Comparison of ENCODE assay signal across 7 cellular contexts in genomic region chr6:33277663-33278391, GRCh38. TPM values are rescaled to one million over a fixed set of nuclear protein-coding genes. Genes with fewer than 3 reads are reported as not detected.
A peak's percentile ranks its signal among the peaks of the same experiment; 100 is the strongest.
DNase-seq lines count a peak whose midpoint lies in the region; ATAC-seq, FAIRE-seq and TF ChIP-seq lines count a peak whose summit lies in the region.

No MANE protein-coding gene starts in this region.

- peak; percentile 30 for DNase-seq in NCI-H69 (lab: John Stamatoyannopoulos, UW)
- peak in 1 of 4 donors; percentile 20 for DNase-seq in body of pancreas
- DNase-seq in keratinocyte (ENCODE audit: low read depth, low spot score): no peak
- DNase-seq in stomach: no peak

- H4K20me1 ChIP-seq in keratinocyte (ENCODE audit: control insufficient read depth, extremely low read depth, insufficient read depth, low read length): peaks cover 36% of the 10 kb centered on the region

- TF ChIP-seq CTCF in body of pancreas (IDR thresholded peaks at IDR 0.05) (peak in 1 of 7 experiments; percentile 7), keratinocyte (optimal IDR thresholded peaks at IDR 0.05 in 1 of 3, IDR thresholded peaks at IDR 0.05 in 1 of 3, conservative IDR thresholded peaks at IDR 0.05 in 1 of 3; ENCODE audit: extremely low read depth in 1 of 3, insufficient read depth in 2 of 3, low read length in 3 of 3) (peak in 1 of 3 experiments; percentile 14), stomach (IDR thresholded peaks at IDR 0.05) (no peak)

- no peak overlapping the region for H2AFZ ChIP-seq in keratinocyte (ENCODE audit: control insufficient read depth, low read length)

- 57 to 82% methylated on average over 19 to 36 of the region's 39 CpGs for WGBS in body of pancreas, 2 donors
- 33 to 49% (median 44%) methylated on average over 15 to 39 of the region's 39 CpGs for WGBS in stomach, 5 donors

- dilution Hi-C loops in keratinocyte (cut with MboI; ENCODE audit: extremely low pct_ligation_motif_present, low sequenced_read_pairs): no loop called here

- H3K4me1 ChIP-seq in body of pancreas (peaks cover 48% of the 10 kb centered on the region), keratinocyte (ENCODE audit: control insufficient read depth, extremely low read depth, insufficient read depth, low read length) (peaks cover 31% of the 10 kb centered on the region), stomach (peaks cover 52 to 76% (median 67%) of the 10 kb centered on the region in 4 donors)

- TF ChIP-seq EP300 in stomach (IDR thresholded peaks at IDR 0.05): no peak

- H3K36me3 ChIP-seq in body of pancreas (replicated peaks in 1 of 2; ENCODE audit: insufficient read depth in 1 of 2, low read depth in 2 of 2) (peaks cover 0 to 13% of the 10 kb centered on the region in 2 donors), keratinocyte (ENCODE audit: control insufficient read depth in 2 of 2, extremely low read depth in 1 of 2, insufficient read depth in 2 of 2, low read length in 2 of 2) (peaks cover 38 to 52% of the 10 kb centered on the region in 2 experiments), stomach (peaks cover 45 to 82% (median 79%) of the 10 kb centered on the region in 4 donors)

- peaks cover 2% of the 10 kb centered on the region for H3K9me1 ChIP-seq in keratinocyte (ENCODE audit: control insufficient read depth, extremely low read depth, insufficient read depth, low read length)

- peak; percentile 8 for ATAC-seq in GM18870 (IDR thresholded peaks at IDR 0.05; ENCODE audit: unreplicated experiment)
- ATAC-seq in body of pancreas: no peak
- no peak for ATAC-seq in HG02884 (IDR thresholded peaks at IDR 0.05; ENCODE audit: unreplicated experiment)
- ATAC-seq in HG02610 (IDR thresholded peaks at IDR 0.05; ENCODE audit: unreplicated experiment): no peak

- H3K9ac ChIP-seq in keratinocyte (ENCODE audit: control insufficient read depth, extremely low read depth, insufficient read depth, low read length): peak overlapping the region; percentile 26

- H3K27me3 ChIP-seq in body of pancreas: no peaks in the 10 kb centered on the region
- no peaks in the 10 kb centered on the region for H3K27me3 ChIP-seq in keratinocyte (ENCODE audit: control insufficient read depth, extremely low read depth, insufficient read depth, low read length)
- no peaks in the 10 kb centered on the region for H3K27me3 ChIP-seq in stomach

- no peaks in the 10 kb centered on the region for H3K9me3 ChIP-seq in body of pancreas
- H3K9me3 ChIP-seq in keratinocyte (ENCODE audit: control insufficient read depth, low read depth, low read length): no peaks in the 10 kb centered on the region
- H3K9me3 ChIP-seq in stomach: no peaks in the 10 kb centered on the region

- no peak for FAIRE-seq in keratinocyte (lab: Jason Lieb, UNC)

- no peak overlapping the region for H3K4me2 ChIP-seq in keratinocyte (ENCODE audit: control insufficient read depth, extremely low read depth, insufficient read depth, low read depth, low read length)

- TF ChIP-seq POLR2A in body of pancreas (IDR thresholded peaks at IDR 0.05) (no peak), stomach (IDR thresholded peaks at IDR 0.05) (no peak)

- H3K4me3 ChIP-seq in body of pancreas (peak overlapping the region in 1 of 2 donors; percentile 13), keratinocyte (ENCODE audit: control insufficient read depth in 2 of 3, extremely low read depth in 1 of 3, insufficient read depth in 2 of 3, low read depth in 1 of 3, low read length in 3 of 3) (no peak overlapping the region), stomach (peak overlapping the region; percentile 70 to 79 (median 74))

- intact Hi-C loops in body of pancreas (cut with DNase I): no loop called here
- intact Hi-C loops in stomach (cut with DNase I; ENCODE audit: low total_unique reads): no loop called here

- H3K79me2 ChIP-seq in keratinocyte (ENCODE audit: control insufficient read depth, insufficient read depth, low read length): peaks cover 32% of the 10 kb centered on the region

- H3K27ac ChIP-seq in body of pancreas (peak overlapping the region; percentile 64 to 82 (median 78)), keratinocyte (ENCODE audit: control insufficient read depth, insufficient read depth, low read length) (no peak overlapping the region), stomach (peak overlapping the region; percentile 91 to 97 (median 95))

RNA-seq across cellular contexts. Expression of gene B3GALT4, which starts 0.9 kb away (rescaled TPM):
- total RNA-seq in body of pancreas (1 to 10 TPM; 3.9 to 5.6 TPM), stomach (10 to 100 TPM in 4 of 5 donors, not detected in 1; 10.8 to 42.9 (median 32.6) TPM)
- polyA plus RNA-seq in keratinocyte (0.31 to 0.61 TPM (median 0.49 TPM) in 3 replicates), stomach (10 to 100 TPM in 2 of 3 donors, 1 to 10 TPM in 1; 9.8 to 11.5 (median 10.5) TPM)
- 1.6 TPM for polyA plus RNA-seq in keratinocyte (2011; ENCODE audit: low read depth)
- 0.18 and 0.52 TPM in 2 replicates for polyA plus RNA-seq in keratinocyte (2011; cell fraction: cytosol; rRNA removed)
- polyA plus RNA-seq in keratinocyte (2011; cell fraction: nucleus; rRNA removed): 0.23 and 0.42 TPM in 2 replicates
- 0.73 and 3.6 TPM in 2 replicates for polyA plus RNA-seq in keratinocyte (2012; ENCODE audit: low replicate concordance)
- 0.19 to 0.82 TPM (median 0.66 TPM) in 3 replicates for polyA minus RNA-seq in keratinocyte
- polyA minus RNA-seq in keratinocyte (2011; cell fraction: cytosol; rRNA and poly(A)+ RNA removed): not detected
- 0.78 and 0.95 TPM in 2 replicates for polyA minus RNA-seq in keratinocyte (2011; cell fraction: nucleus; rRNA and poly(A)+ RNA removed)

RNA-seq across cellular contexts. Expression of gene RPS18, which starts 6.0 kb away (rescaled TPM):
- 1,000 to 10,000 TPM in 1 of 2 donors, 100 to 1,000 TPM in 1; 772 to 1,608 TPM for total RNA-seq in body of pancreas
- 5,669 to 7,560 TPM (median 6,374 TPM) in 3 replicates for polyA plus RNA-seq in keratinocyte
- 5,131 TPM for polyA plus RNA-seq in keratinocyte (2011; ENCODE audit: low read depth)
- polyA plus RNA-seq in keratinocyte (2011; cell fraction: cytosol; rRNA removed): 8,032 and 8,200 TPM in 2 replicates
- 2,373 and 2,480 TPM in 2 replicates for polyA plus RNA-seq in keratinocyte (2011; cell fraction: nucleus; rRNA removed)
- 5,588 and 7,887 TPM in 2 replicates for polyA plus RNA-seq in keratinocyte (2012; ENCODE audit: low replicate concordance)
- 1,658 to 4,031 TPM (median 3,145 TPM) in 3 replicates for polyA minus RNA-seq in keratinocyte
- 1,661 TPM for polyA minus RNA-seq in keratinocyte (2011; cell fraction: cytosol; rRNA and poly(A)+ RNA removed)
- 306 and 457 TPM in 2 replicates for polyA minus RNA-seq in keratinocyte (2011; cell fraction: nucleus; rRNA and poly(A)+ RNA removed)
- total RNA-seq in stomach: 1,000 to 10,000 TPM in 4 of 5 donors, 100 to 1,000 TPM in 1; 279 to 3,666 (median 1,718) TPM
- 1,000 to 10,000 TPM; 4,575 to 9,227 (median 6,928) TPM for polyA plus RNA-seq in stomach

RNA-seq across cellular contexts. Expression of gene VPS52, which starts 6.2 kb away (rescaled TPM):
- total RNA-seq in body of pancreas (10 to 100 TPM; 37.1 to 40.5 TPM), stomach (10 to 100 TPM; 39.7 to 89.3 (median 59.4) TPM)
- polyA plus RNA-seq in keratinocyte (36.2 to 48.7 TPM (median 40.6 TPM) in 3 replicates), stomach (10 to 100 TPM; 22.6 to 37.2 (median 25.3) TPM)
- polyA plus RNA-seq in keratinocyte (2011; ENCODE audit: low read depth): 29.3 TPM
- polyA plus RNA-seq in keratinocyte (2011; cell fraction: cytosol; rRNA removed): 21.9 and 23.3 TPM in 2 replicates
- polyA plus RNA-seq in keratinocyte (2011; cell fraction: nucleus; rRNA removed): 113 and 123 TPM in 2 replicates
- 22.7 and 25.3 TPM in 2 replicates for polyA plus RNA-seq in keratinocyte (2012; ENCODE audit: low replicate concordance)
- polyA minus RNA-seq in keratinocyte: 52.6 to 68.9 TPM (median 66.8 TPM) in 3 replicates
- 35.1 TPM for polyA minus RNA-seq in keratinocyte (2011; cell fraction: cytosol; rRNA and poly(A)+ RNA removed)
- polyA minus RNA-seq in keratinocyte (2011; cell fraction: nucleus; rRNA and poly(A)+ RNA removed): 42.5 and 53.4 TPM in 2 replicates

RNA-seq across cellular contexts. Expression of gene WDR46, which starts 11.2 kb away (rescaled TPM):
- total RNA-seq in body of pancreas: 10 to 100 TPM; 27.8 to 43.2 TPM
- 43.0 to 49.3 TPM (median 45.0 TPM) in 3 replicates for polyA plus RNA-seq in keratinocyte
- 55.5 TPM for polyA plus RNA-seq in keratinocyte (2011; ENCODE audit: low read depth)
- polyA plus RNA-seq in keratinocyte (2011; cell fraction: cytosol; rRNA removed): 23.2 and 40.6 TPM in 2 replicates
- 59.1 and 59.7 TPM in 2 replicates for polyA plus RNA-seq in keratinocyte (2011; cell fraction: nucleus; rRNA removed)
- polyA plus RNA-seq in keratinocyte (2012; ENCODE audit: low replicate concordance): 43.3 and 58.7 TPM in 2 replicates
- polyA minus RNA-seq in keratinocyte: 52.5 to 66.9 TPM (median 62.3 TPM) in 3 replicates
- polyA minus RNA-seq in keratinocyte (2011; cell fraction: cytosol; rRNA and poly(A)+ RNA removed): 66.4 TPM
- 28.2 and 33.5 TPM in 2 replicates for polyA minus RNA-seq in keratinocyte (2011; cell fraction: nucleus; rRNA and poly(A)+ RNA removed)
- total RNA-seq in stomach: 10 to 100 TPM; 42.9 to 72.9 (median 54.5) TPM
- 10 to 100 TPM; 47.5 to 65.1 (median 54.4) TPM for polyA plus RNA-seq in stomach

RNA-seq across cellular contexts. Expression of gene PFDN6, which starts 11.6 kb away (rescaled TPM):
- 10 to 100 TPM; 10.2 to 19.7 TPM for total RNA-seq in body of pancreas
- polyA plus RNA-seq in keratinocyte: 68.3 to 106 TPM (median 68.5 TPM) in 3 replicates
- polyA plus RNA-seq in keratinocyte (2011; ENCODE audit: low read depth): 80.6 TPM
- 58.1 and 84.8 TPM in 2 replicates for polyA plus RNA-seq in keratinocyte (2011; cell fraction: cytosol; rRNA removed)
- polyA plus RNA-seq in keratinocyte (2011; cell fraction: nucleus; rRNA removed): 54.4 and 66.0 TPM in 2 replicates
- 97.1 and 119 TPM in 2 replicates for polyA plus RNA-seq in keratinocyte (2012; ENCODE audit: low replicate concordance)
- 7.9 to 25.1 TPM (median 15.5 TPM) in 3 replicates for polyA minus RNA-seq in keratinocyte
- 29.5 TPM for polyA minus RNA-seq in keratinocyte (2011; cell fraction: cytosol; rRNA and poly(A)+ RNA removed)
- 6.6 and 8.8 TPM in 2 replicates for polyA minus RNA-seq in keratinocyte (2011; cell fraction: nucleus; rRNA and poly(A)+ RNA removed)
- total RNA-seq in stomach: 10 to 100 TPM in 3 of 5 donors, 1 to 10 TPM in 1, not detected in 1; 9.7 to 32.9 (median 12.8) TPM
- 100 to 1,000 TPM; 117 to 265 (median 202) TPM for polyA plus RNA-seq in stomach

Comparison
In these comparisons a context has a peak if more than half of its experiments do, and no peak if none do; other contexts are left out.
1. H3K4me3 ChIP-seq: peak in stomach (4 of 4); none in keratinocyte (0 of 3).